Comparison of ENCODE assay signal across 8 cellular contexts in genomic region chr1:32972814-32973428, GRCh38. TPM values are rescaled to one million over a fixed set of nuclear protein-coding genes. Genes with fewer than 3 reads are reported as not detected.
DNase-seq lines count a peak whose midpoint lies in the region; ATAC-seq and TF ChIP-seq lines count a peak whose summit lies in the region.

No MANE protein-coding gene starts in this region.

- H3K27ac ChIP-seq in heart left ventricle, result peak overlapping the region in 6 of 12 donors; percentile 20 to 71 (median 44)
- H3K27ac ChIP-seq in neutrophil, result no peak overlapping the region

- H3K4me1 ChIP-seq in heart left ventricle, result peaks cover 0 to 14% (median 3%) of the 10 kb centered on the region in 12 donors
- peaks cover 14 to 21% of the 10 kb centered on the region in 2 experiments for H3K4me1 ChIP-seq in neutrophil (ENCODE audit: control insufficient read depth in 1 of 2, insufficient read depth in 1 of 2, low read depth in 1 of 2, low read length in 1 of 2)

- peak overlapping the region; percentile 60 for H3K4me3 Mint-ChIP-seq in Calu3 (ENCODE audit: low read depth, unreplicated experiment)
- peak overlapping the region; percentile 61 for H3K4me3 Mint-ChIP-seq in activated T-helper 2 cell treated with anti-CD3 and anti-CD28 coated beads, Interferon-gamma antibody, Interleukin-2, Interleukin-4, amounts not matched to agents 10 μg/mL and 5 μg/mL and 100 μg/mL, durations not matched to agents 14 hours and 24 hours and 36 hours (ENCODE audit: low read depth)

- peak overlapping the region; percentile 31 for H3K27ac Mint-ChIP-seq in Calu3 (ENCODE audit: unreplicated experiment)
- no peak overlapping the region for H3K27ac Mint-ChIP-seq in activated T-helper 2 cell treated with anti-CD3 and anti-CD28 coated beads, Interferon-gamma antibody, Interleukin-2, Interleukin-4, amounts not matched to agents 10 μg/mL and 5 μg/mL and 100 μg/mL, durations not matched to agents 14 hours and 24 hours and 36 hours

- H3K27me3 ChIP-seq in heart left ventricle (peaks cover 0 to 5% (median 0%) of the 10 kb centered on the region in 9 donors), neutrophil (peaks cover 32% of the 10 kb centered on the region)

- peak overlapping the region; percentile 22 to 73 (median 60) for H3K4me3 ChIP-seq in heart left ventricle
- peak overlapping the region; percentile 52 to 56 for H3K4me3 ChIP-seq in neutrophil (ENCODE audit: low read depth in 1 of 2, low read length in 1 of 2)

- H3K36me3 Mint-ChIP-seq in Calu3 (ENCODE audit: insufficient read depth, unreplicated experiment), result peaks cover 10% of the 10 kb centered on the region
- H3K36me3 Mint-ChIP-seq in activated T-helper 2 cell treated with anti-CD3 and anti-CD28 coated beads, Interferon-gamma antibody, Interleukin-2, Interleukin-4, amounts not matched to agents 10 μg/mL and 5 μg/mL and 100 μg/mL, durations not matched to agents 14 hours and 24 hours and 36 hours (ENCODE audit: low read depth), result no peaks in the 10 kb centered on the region

- TF ChIP-seq CTCF in Calu3 (IDR thresholded peaks at IDR 0.05; ENCODE audit: unreplicated experiment), result no peak
- no peak for TF ChIP-seq CTCF in heart left ventricle (IDR thresholded peaks at IDR 0.05)
- TF ChIP-seq CTCF in neutrophil (IDR thresholded peaks at IDR 0.05), result no peak

- no peaks in the 10 kb centered on the region for H3K9me3 Mint-ChIP-seq in Calu3 (ENCODE audit: low read depth, unreplicated experiment)
- H3K9me3 Mint-ChIP-seq in activated T-helper 2 cell treated with anti-CD3 and anti-CD28 coated beads, Interferon-gamma antibody, Interleukin-2, Interleukin-4, amounts not matched to agents 10 μg/mL and 5 μg/mL and 100 μg/mL, durations not matched to agents 14 hours and 24 hours and 36 hours, result no peaks in the 10 kb centered on the region

- H3K9me3 ChIP-seq in heart left ventricle (no peaks in the 10 kb centered on the region), neutrophil (no peaks in the 10 kb centered on the region)

- H3K27me3 Mint-ChIP-seq in Calu3 (ENCODE audit: unreplicated experiment), result peaks cover 11% of the 10 kb centered on the region
- peaks cover 13% of the 10 kb centered on the region for H3K27me3 Mint-ChIP-seq in activated T-helper 2 cell treated with anti-CD3 and anti-CD28 coated beads, Interferon-gamma antibody, Interleukin-2, Interleukin-4, amounts not matched to agents 10 μg/mL and 5 μg/mL and 100 μg/mL, durations not matched to agents 14 hours and 24 hours and 36 hours (ENCODE audit: low read depth)

- DNase-seq in Calu3 (peak; percentile 67), NCI-H146 (lab: John Stamatoyannopoulos, UW) (peak; percentile 72), heart left ventricle (peak; percentile 48 to 75 (median 56))
- DNase-seq in activated T-helper 2 cell treated with anti-CD3 and anti-CD28 coated beads, Interferon-gamma antibody, Interleukin-2, Interleukin-4, amounts not matched to agents 10 μg/mL and 5 μg/mL and 100 μg/mL, durations not matched to agents 14 hours and 24 hours and 36 hours (ENCODE audit: low spot score), result no peak

- H3K36me3 ChIP-seq in heart left ventricle (no peaks in the 10 kb centered on the region), neutrophil (no peaks in the 10 kb centered on the region)

- ATAC-seq in heart left ventricle, result peak; percentile 54 to 89 (median 86)
- ATAC-seq in HG03565 (IDR thresholded peaks at IDR 0.05; ENCODE audit: unreplicated experiment), result no peak
- no peak for ATAC-seq in GM21737 (IDR thresholded peaks at IDR 0.05; ENCODE audit: unreplicated experiment)
- ATAC-seq in HG03095 (IDR thresholded peaks at IDR 0.05; ENCODE audit: unreplicated experiment), result no peak

- peaks cover 18% of the 10 kb centered on the region for H3K4me1 Mint-ChIP-seq in Calu3 (ENCODE audit: low read depth, unreplicated experiment)
- H3K4me1 Mint-ChIP-seq in activated T-helper 2 cell treated with anti-CD3 and anti-CD28 coated beads, Interferon-gamma antibody, Interleukin-2, Interleukin-4, amounts not matched to agents 10 μg/mL and 5 μg/mL and 100 μg/mL, durations not matched to agents 14 hours and 24 hours and 36 hours (ENCODE audit: low read depth), result peaks cover 33% of the 10 kb centered on the region

- intact Hi-C loops in Calu3 (cut with micrococcal nuclease; ENCODE audit: unreplicated experiment), result no loop called here
- intact Hi-C loops in activated T-helper 2 cell treated with anti-CD3 and anti-CD28 coated beads, Interferon-gamma antibody, Interleukin-2, Interleukin-4, amounts not matched to agents 10 μg/mL and 5 μg/mL and 100 μg/mL, durations not matched to agents 14 hours and 24 hours and 36 hours (cut with micrococcal nuclease), result no loop called here
- intact Hi-C loops in heart left ventricle (cut with DNase I), result no loop called here

- CTCF ChIA-PET in Calu3 (lab: Charles Lee), result interaction anchor here (0.5 to 1.5 kb wide), 6 partner anchors 11 to 68 kb away, joined by 3 to 4 read pairs (median 3); no protein-coding TSS in a partner anchor

- TF ChIP-seq POLR2A in heart left ventricle (IDR thresholded peaks at IDR 0.05), result no peak

- no TSS peak for BruUV-seq in Calu3 (replicated peaks; lab: Mats Ljungman, UMichigan)

- 1 to 2% (median 1%) methylated on average over 20 to 58 of the region's 58 CpGs for WGBS in heart left ventricle, 4 donors

RNA-seq across cellular contexts. Expression of gene RNF19B, which starts 8.3 kb away (rescaled TPM):
- total RNA-seq in Calu3 (2022) (21.5 and 23.2 TPM in 2 replicates), heart left ventricle (10 to 100 TPM in 8 of 9 donors, 1 to 10 TPM in 1; 10.0 to 42.5 (median 15.2) TPM)
- total RNA-seq in activated T-helper 2 cell treated with anti-CD3 and anti-CD28 coated beads, Interferon-gamma antibody, Interleukin-2, Interleukin-4, amounts not matched to agents 10 μg/mL and 5 μg/mL and 100 μg/mL, durations not matched to agents 14 hours and 24 hours and 36 hours, result 50.4 and 52.5 TPM in 2 replicates
- 10 to 100 TPM in 1 of 2 donors, 1 to 10 TPM in 1; 1.5 to 15.2 TPM for polyA plus RNA-seq in heart left ventricle

Comparison
In these comparisons a context has a peak if more than half of its experiments do, and no peak if none do; other contexts are left out.
1. ATAC-seq: peak in heart left ventricle (4 of 4); none in HG03565 (single experiment), GM21737 (single experiment) and HG03095 (single experiment).